Comparison of ENCODE assay signal across 8 cellular contexts in the genomic region with DNA sequence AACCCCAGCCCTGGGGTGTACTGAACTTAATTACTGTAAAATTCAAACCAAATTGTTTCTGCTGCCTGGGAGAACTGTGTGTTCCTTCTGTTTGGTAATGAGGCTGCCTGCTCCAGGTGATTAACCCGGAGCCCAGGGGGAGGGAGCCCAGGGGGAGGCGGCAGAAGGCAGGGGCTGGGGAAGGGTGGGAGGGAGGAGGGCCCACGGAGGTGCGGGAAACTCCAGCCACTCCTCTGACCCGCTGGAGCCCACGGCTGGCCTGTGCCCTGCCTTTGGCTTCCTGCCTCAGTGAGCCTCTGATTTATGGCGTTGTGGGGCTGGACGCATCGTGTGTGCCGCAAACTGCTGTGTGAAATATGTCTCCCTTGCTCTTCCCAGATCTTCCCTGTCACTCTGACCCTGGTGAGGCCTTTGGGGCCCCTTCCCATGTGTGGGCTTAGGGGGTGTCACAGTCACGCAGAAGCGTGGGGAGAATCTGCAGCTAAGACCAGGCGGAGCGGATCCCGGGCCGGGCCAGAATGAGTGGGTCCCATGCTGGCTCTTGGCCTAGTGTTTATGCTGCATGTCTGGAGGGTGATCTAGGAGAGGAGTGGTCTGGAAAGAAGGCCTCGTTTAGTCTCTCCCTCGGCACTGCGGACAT.
A peak's percentile ranks its signal among the peaks of the same experiment; 100 is the strongest.
DNase-seq lines count a peak whose midpoint lies in the region; ATAC-seq and TF ChIP-seq lines count a peak whose summit lies in the region.

No MANE protein-coding gene starts in this region.

- no peak for ATAC-seq in stimulated activated effector memory CD8-positive, alpha-beta T cell treated with anti-CD3 and anti-CD28 coated beads, Interleukin-12 subunit alpha, Interleukin-12 subunit beta, amount 100 ng/mL, for 72 hours
- ATAC-seq in GM21528 (IDR thresholded peaks at IDR 0.05; ENCODE audit: low FRiP score, unreplicated experiment) = no peak

- peaks cover 16% of the 10 kb centered on the region for H3K36me3 Mint-ChIP-seq in brain
- peaks cover 9% of the 10 kb centered on the region for H3K36me3 Mint-ChIP-seq in stimulated activated effector memory CD8-positive, alpha-beta T cell treated with anti-CD3 and anti-CD28 coated beads, Interleukin-12 subunit alpha, Interleukin-12 subunit beta, amount 100 ng/mL, for 72 hours

- peak overlapping the region; percentile 6 for H4K91ac ChIP-seq in mesenchymal stem cell (ENCODE audit: low read length)

- H3K4ac ChIP-seq in mesenchymal stem cell (ENCODE audit: low read depth in 1 of 2, low read length in 2 of 2) = peak overlapping the region in 1 of 2 experiments; percentile 30

- peak overlapping the region; percentile 90 to 98 (median 95) for H3K27ac Mint-ChIP-seq in brain
- peak overlapping the region; percentile 40 for H3K27ac Mint-ChIP-seq in stimulated activated effector memory CD8-positive, alpha-beta T cell treated with anti-CD3 and anti-CD28 coated beads, Interleukin-12 subunit alpha, Interleukin-12 subunit beta, amount 100 ng/mL, for 72 hours

- no peak for TF ChIP-seq CTCF in brain (conservative IDR thresholded peaks at IDR 0.05)

- no peak overlapping the region for H3K9ac ChIP-seq in HUES48 (ENCODE audit: low read depth, low read length)
- H3K9ac ChIP-seq in mesenchymal stem cell (ENCODE audit: low read length) = peak overlapping the region; percentile 63

- H3K9me3 ChIP-seq in HUES48 (ENCODE audit: control insufficient read depth, insufficient read depth, low read length) (no peaks in the 10 kb centered on the region), mesenchymal stem cell (ENCODE audit: control insufficient read depth, low read length) (no peaks in the 10 kb centered on the region)

- H3K9me3 Mint-ChIP-seq in brain = peaks cover 0 to 2% (median under 1%) of the 10 kb centered on the region in 5 experiments
- H3K9me3 Mint-ChIP-seq in stimulated activated effector memory CD8-positive, alpha-beta T cell treated with anti-CD3 and anti-CD28 coated beads, Interleukin-12 subunit alpha, Interleukin-12 subunit beta, amount 100 ng/mL, for 72 hours = no peaks in the 10 kb centered on the region

- H3K4me1 Mint-ChIP-seq in brain = peaks cover 70% of the 10 kb centered on the region
- H3K4me1 Mint-ChIP-seq in stimulated activated effector memory CD8-positive, alpha-beta T cell treated with anti-CD3 and anti-CD28 coated beads, Interleukin-12 subunit alpha, Interleukin-12 subunit beta, amount 100 ng/mL, for 72 hours = no peaks in the 10 kb centered on the region

- no peak overlapping the region for H2BK15ac ChIP-seq in mesenchymal stem cell (ENCODE audit: low read depth, poor library complexity, severe bottlenecking)

- peak overlapping the region in 1 of 2 experiments; percentile 56 for H2BK12ac ChIP-seq in mesenchymal stem cell (ENCODE audit: low read length in 2 of 2)

- peak overlapping the region in 1 of 2 experiments; percentile 35 for H3K14ac ChIP-seq in mesenchymal stem cell (ENCODE audit: low read length in 2 of 2)

- peaks cover 50% of the 10 kb centered on the region for H3K79me1 ChIP-seq in mesenchymal stem cell (replicated peaks; ENCODE audit: low read length, poor library complexity, severe bottlenecking)

- H3K4me3 Mint-ChIP-seq in brain = peak overlapping the region in 3 of 5 experiments; percentile 51 to 67 (median 56)
- H3K4me3 Mint-ChIP-seq in stimulated activated effector memory CD8-positive, alpha-beta T cell treated with anti-CD3 and anti-CD28 coated beads, Interleukin-12 subunit alpha, Interleukin-12 subunit beta, amount 100 ng/mL, for 72 hours = no peak overlapping the region

- no peak overlapping the region for H3K4me3 ChIP-seq in HUES48 (ENCODE audit: low read depth, low read length)
- no peak overlapping the region for H3K4me3 ChIP-seq in mesenchymal stem cell (ENCODE audit: insufficient read depth in 1 of 2, low read depth in 1 of 2, low read length in 2 of 2)

- H3K27ac ChIP-seq in HUES48 (ENCODE audit: low read depth, low read length) = peak overlapping the region; percentile 8
- H3K27ac ChIP-seq in mesenchymal stem cell (ENCODE audit: low read length, poor library complexity, severe bottlenecking) = peak overlapping the region; percentile 12

- no peak overlapping the region for H2BK5ac ChIP-seq in mesenchymal stem cell (ENCODE audit: low read depth, low read length, poor library complexity, severe bottlenecking)

- H2AK5ac ChIP-seq in mesenchymal stem cell (ENCODE audit: low read length, severe bottlenecking) = no peak overlapping the region

- H3K27me3 Mint-ChIP-seq in brain = no peaks in the 10 kb centered on the region

- H3K4me1 ChIP-seq in HUES48 (ENCODE audit: control insufficient read depth, insufficient read depth, low read length) (no peaks in the 10 kb centered on the region), mesenchymal stem cell (ENCODE audit: control insufficient read depth, insufficient read depth, low read depth, low read length) (peaks cover 30% of the 10 kb centered on the region)

- DNase-seq in mesenchymal stem cell (peak; percentile 20), D341Med (ENCODE audit: low spot score) (no peak), NOMO-1 (lab: John Stamatoyannopoulos, UW; ENCODE audit: unreplicated experiment in 2 of 2) (no peak)
- no peak for DNase-seq in stimulated activated effector memory CD8-positive, alpha-beta T cell treated with anti-CD3 and anti-CD28 coated beads, Interleukin-12 subunit alpha, Interleukin-12 subunit beta, amount 100 ng/mL, for 72 hours (ENCODE audit: low spot score in 2 of 2)
- DNase-seq in activated CD4-positive, alpha-beta T cell treated with anti-CD3 and anti-CD28 coated beads for 4 hours = no peak

- H3K36me3 ChIP-seq in HUES48 (ENCODE audit: control insufficient read depth, insufficient read depth, low read length) (0 out of 2 replicates have a peak, but pooled peaks cover 5% of the 10 kb centered on the region), mesenchymal stem cell (ENCODE audit: control insufficient read depth in 1 of 2, insufficient read depth in 2 of 2, low read depth in 1 of 2, low read length in 2 of 2) (peaks cover 32 to 79% of the 10 kb centered on the region in 2 experiments)

- H3K4me2 ChIP-seq in mesenchymal stem cell (ENCODE audit: low read length, poor library complexity, severe bottlenecking) = no peak overlapping the region

- H3K27me3 ChIP-seq in HUES48 (ENCODE audit: control insufficient read depth, insufficient read depth, low read length) (no peaks in the 10 kb centered on the region), mesenchymal stem cell (ENCODE audit: control insufficient read depth in 1 of 2, insufficient read depth in 1 of 2, low read length in 2 of 2) (no peaks in the 10 kb centered on the region)

- no peak overlapping the region for H2BK120ac ChIP-seq in mesenchymal stem cell (ENCODE audit: low read depth, low read length)

- H4K8ac ChIP-seq in mesenchymal stem cell (ENCODE audit: low read length) = peak overlapping the region; percentile 35

- peak overlapping the region in 1 of 2 experiments; percentile 69 for H3K18ac ChIP-seq in mesenchymal stem cell (ENCODE audit: low read depth in 1 of 2, low read length in 2 of 2)

- no peak overlapping the region for H2AFZ ChIP-seq in mesenchymal stem cell (ENCODE audit: low read depth, low read length)

- H3K23ac ChIP-seq in mesenchymal stem cell (ENCODE audit: low read length in 2 of 2) = no peak overlapping the region

- WGBS in mesenchymal stem cell = 54% methylated on average over 19 of the region's 19 CpGs
